1 cellular context compared by ENCODE assay signal in the genomic region with DNA sequence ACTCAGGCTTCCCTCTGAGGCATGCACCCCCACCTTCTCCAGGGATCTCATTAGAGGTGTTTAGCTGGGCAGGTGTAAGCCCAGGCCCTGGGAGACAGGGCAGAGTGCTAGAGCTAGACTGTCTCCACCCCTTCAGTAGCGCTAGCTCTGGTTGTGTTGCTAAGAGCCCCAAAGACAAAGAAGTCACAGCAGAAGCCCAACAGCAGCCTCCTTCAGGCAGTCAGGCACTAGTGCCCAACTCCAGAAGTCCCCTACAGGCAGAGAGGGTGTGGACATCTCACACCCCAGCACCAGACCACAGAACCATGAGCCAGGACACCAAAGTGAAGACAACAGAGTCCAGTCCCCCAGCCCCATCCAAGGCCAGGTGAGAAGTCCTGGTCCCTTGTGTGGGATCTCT.
TF ChIP-seq lines count a peak whose summit lies in the region.

A gene with protein sequence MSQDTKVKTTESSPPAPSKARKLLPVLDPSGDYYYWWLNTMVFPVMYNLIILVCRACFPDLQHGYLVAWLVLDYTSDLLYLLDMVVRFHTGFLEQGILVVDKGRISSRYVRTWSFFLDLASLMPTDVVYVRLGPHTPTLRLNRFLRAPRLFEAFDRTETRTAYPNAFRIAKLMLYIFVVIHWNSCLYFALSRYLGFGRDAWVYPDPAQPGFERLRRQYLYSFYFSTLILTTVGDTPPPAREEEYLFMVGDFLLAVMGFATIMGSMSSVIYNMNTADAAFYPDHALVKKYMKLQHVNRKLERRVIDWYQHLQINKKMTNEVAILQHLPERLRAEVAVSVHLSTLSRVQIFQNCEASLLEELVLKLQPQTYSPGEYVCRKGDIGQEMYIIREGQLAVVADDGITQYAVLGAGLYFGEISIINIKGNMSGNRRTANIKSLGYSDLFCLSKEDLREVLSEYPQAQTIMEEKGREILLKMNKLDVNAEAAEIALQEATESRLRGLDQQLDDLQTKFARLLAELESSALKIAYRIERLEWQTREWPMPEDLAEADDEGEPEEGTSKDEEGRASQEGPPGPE (plus strand): TSS at position 188 of the 400 bp plus-strand sequence. CDS start 118 bp downstream, at position 306.

TF ChIP-seq in H1, 55 proteins besides CTCF, POLR2A, EP300 and RAD21:
- TF ChIP-seq, protein P1, sequence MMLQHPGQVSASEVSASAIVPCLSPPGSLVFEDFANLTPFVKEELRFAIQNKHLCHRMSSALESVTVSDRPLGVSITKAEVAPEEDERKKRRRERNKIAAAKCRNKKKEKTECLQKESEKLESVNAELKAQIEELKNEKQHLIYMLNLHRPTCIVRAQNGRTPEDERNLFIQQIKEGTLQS (IDR thresholded peaks at IDR 0.05; ENCODE audit: insufficient read depth, low read depth, low read length): no peak
- no peak for TF ChIP-seq ZNF274 (IDR thresholded peaks at IDR 0.05; ENCODE audit: borderline replicate concordance, extremely low read depth, low read length)
- TF ChIP-seq GTF2F1 (IDR thresholded peaks at IDR 0.05; ENCODE audit: borderline replicate concordance, low read depth, low read length): no peak
- TF ChIP-seq RNF2 (IDR thresholded peaks at IDR 0.05; ENCODE audit: borderline replicate concordance, low read depth, low read length, missing control alignments, poor library complexity, severe bottlenecking): no peak
- no peak for TF ChIP-seq MAFK (IDR thresholded peaks at IDR 0.05; ENCODE audit: low read depth, low read length)
- no peak for TF ChIP-seq HDAC6 (IDR thresholded peaks at IDR 0.05; ENCODE audit: low read depth, low read length)
- TF ChIP-seq, protein P2, sequence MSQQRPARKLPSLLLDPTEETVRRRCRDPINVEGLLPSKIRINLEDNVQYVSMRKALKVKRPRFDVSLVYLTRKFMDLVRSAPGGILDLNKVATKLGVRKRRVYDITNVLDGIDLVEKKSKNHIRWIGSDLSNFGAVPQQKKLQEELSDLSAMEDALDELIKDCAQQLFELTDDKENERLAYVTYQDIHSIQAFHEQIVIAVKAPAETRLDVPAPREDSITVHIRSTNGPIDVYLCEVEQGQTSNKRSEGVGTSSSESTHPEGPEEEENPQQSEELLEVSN (IDR thresholded peaks at IDR 0.05): no peak
- TF ChIP-seq CHD2 (IDR thresholded peaks at IDR 0.05; ENCODE audit: low read length): no peak
- TF ChIP-seq, protein P3, sequence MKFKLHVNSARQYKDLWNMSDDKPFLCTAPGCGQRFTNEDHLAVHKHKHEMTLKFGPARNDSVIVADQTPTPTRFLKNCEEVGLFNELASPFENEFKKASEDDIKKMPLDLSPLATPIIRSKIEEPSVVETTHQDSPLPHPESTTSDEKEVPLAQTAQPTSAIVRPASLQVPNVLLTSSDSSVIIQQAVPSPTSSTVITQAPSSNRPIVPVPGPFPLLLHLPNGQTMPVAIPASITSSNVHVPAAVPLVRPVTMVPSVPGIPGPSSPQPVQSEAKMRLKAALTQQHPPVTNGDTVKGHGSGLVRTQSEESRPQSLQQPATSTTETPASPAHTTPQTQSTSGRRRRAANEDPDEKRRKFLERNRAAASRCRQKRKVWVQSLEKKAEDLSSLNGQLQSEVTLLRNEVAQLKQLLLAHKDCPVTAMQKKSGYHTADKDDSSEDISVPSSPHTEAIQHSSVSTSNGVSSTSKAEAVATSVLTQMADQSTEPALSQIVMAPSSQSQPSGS (IDR thresholded peaks at IDR 0.05; ENCODE audit: low read length): no peak
- no peak for TF ChIP-seq GABPA (IDR thresholded peaks at IDR 0.05; ENCODE audit: borderline replicate concordance, insufficient read depth, low read length)
- no peak for TF ChIP-seq BCL11A (IDR thresholded peaks at IDR 0.05; ENCODE audit: low read depth in 2 of 2, low read length in 2 of 2)
- no peak for TF ChIP-seq RXRA (IDR thresholded peaks at IDR 0.05; ENCODE audit: insufficient read depth, low read depth, low read length)
- TF ChIP-seq, protein P4, sequence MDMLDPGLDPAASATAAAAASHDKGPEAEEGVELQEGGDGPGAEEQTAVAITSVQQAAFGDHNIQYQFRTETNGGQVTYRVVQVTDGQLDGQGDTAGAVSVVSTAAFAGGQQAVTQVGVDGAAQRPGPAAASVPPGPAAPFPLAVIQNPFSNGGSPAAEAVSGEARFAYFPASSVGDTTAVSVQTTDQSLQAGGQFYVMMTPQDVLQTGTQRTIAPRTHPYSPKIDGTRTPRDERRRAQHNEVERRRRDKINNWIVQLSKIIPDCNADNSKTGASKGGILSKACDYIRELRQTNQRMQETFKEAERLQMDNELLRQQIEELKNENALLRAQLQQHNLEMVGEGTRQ (IDR thresholded peaks at IDR 0.05; ENCODE audit: low read length): no peak
- TF ChIP-seq TAF1 (IDR thresholded peaks at IDR 0.05; ENCODE audit: low read depth, low read length): no peak
- TF ChIP-seq SIRT6 (IDR thresholded peaks at IDR 0.05; ENCODE audit: low read length): no peak
- TF ChIP-seq, protein P5, sequence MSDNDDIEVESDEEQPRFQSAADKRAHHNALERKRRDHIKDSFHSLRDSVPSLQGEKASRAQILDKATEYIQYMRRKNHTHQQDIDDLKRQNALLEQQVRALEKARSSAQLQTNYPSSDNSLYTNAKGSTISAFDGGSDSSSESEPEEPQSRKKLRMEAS (IDR thresholded peaks at IDR 0.05): no peak
- TF ChIP-seq CBX8 (IDR thresholded peaks at IDR 0.05; ENCODE audit: borderline replicate concordance, low read depth, low read length): no peak
- no peak for TF ChIP-seq KDM5A (IDR thresholded peaks at IDR 0.05; ENCODE audit: low read length)
- TF ChIP-seq PHF8 (conservative IDR thresholded peaks at IDR 0.05; ENCODE audit: low read depth, low read length): no peak
